ENCODE assay signal across 16 cellular contexts in genomic region chr6:158417760-158418098, GRCh38.
A peak's percentile ranks its signal among the peaks of the same experiment; 100 is the strongest.
DNase-seq lines count a peak whose midpoint lies in the region; ATAC-seq lines count a peak whose summit lies in the region.
"Had no signal": no experiment of that assay in that cellular context is flagged by ENCODE, and none has a peak within 500 bp of the region (broad histone marks: within the 10 kb centered on the region; RNA-seq: fewer than 3 reads in every experiment).

No MANE protein-coding gene starts in this region.

- ATAC-seq in HG02981 (IDR thresholded peaks at IDR 0.05; ENCODE audit: unreplicated experiment) = no peak
- no peak for ATAC-seq in GM21515 (IDR thresholded peaks at IDR 0.05; ENCODE audit: unreplicated experiment)
- ATAC-seq: activated CD8-positive, alpha-beta T cell treated with anti-CD3 and anti-CD28 coated beads, Interleukin-2, amount 10 ng/mL, durations not matched to agents 7 days and 5 days; naive thymus-derived CD8-positive, alpha-beta T cell had no signal

- DNase-seq in GM03348 (ENCODE audit: low spot score) = peak; percentile 76
- DNase-seq in amniotic stem cell (lab: John Stamatoyannopoulos, UW) = peak; percentile 15
- peak; percentile 66 for DNase-seq in fibroblast of peridontal ligament (ENCODE audit: extremely low read depth)
- DNase-seq in putamen (ENCODE audit: low spot score) = peak; percentile 86
- no peak for DNase-seq in GM19240 (ENCODE audit: insufficient read length, low spot score)
- DNase-seq in NCI-H1105 treated with DMSO at 0.1 percent for 48 hours (lab: John Stamatoyannopoulos, UW) = no peak
- DNase-seq: activated CD8-positive, alpha-beta T cell treated with anti-CD3 and anti-CD28 coated beads, Interleukin-2, amount 10 ng/mL, durations not matched to agents 7 days and 5 days; activated naive CD4-positive, alpha-beta T cell treated with anti-CD3 and anti-CD28 coated beads, Interleukin-2, amount 10 ng/mL, durations not matched to agents 7 days and 5 days; CD4-positive, alpha-beta T cell; effector memory CD4-positive, alpha-beta T cell; naive thymus-derived CD8-positive, alpha-beta T cell; NCI-H1436; stimulated activated CD4-positive, alpha-beta T cell treated with anti-CD3 and anti-CD28 coated beads, Interleukin-12 subunit alpha, Interleukin-12 subunit beta, amount 100 ng/mL, for 4 hours; stimulated activated CD8-positive, alpha-beta memory T cell treated with anti-CD3 and anti-CD28 coated beads, Interleukin-4, amount 100 ng/mL, for 48 hours had no signal

Comparison
In these comparisons a context has a peak if more than half of its experiments do, and no peak if none do; other contexts are left out.
1. DNase-seq: peak in GM03348 (single experiment), amniotic stem cell (single experiment), fibroblast of peridontal ligament (single experiment) and putamen (single experiment); none in GM19240 (single experiment) and NCI-H1105 treated with DMSO at 0.1 percent for 48 hours (single experiment).